In the genomic region with DNA sequence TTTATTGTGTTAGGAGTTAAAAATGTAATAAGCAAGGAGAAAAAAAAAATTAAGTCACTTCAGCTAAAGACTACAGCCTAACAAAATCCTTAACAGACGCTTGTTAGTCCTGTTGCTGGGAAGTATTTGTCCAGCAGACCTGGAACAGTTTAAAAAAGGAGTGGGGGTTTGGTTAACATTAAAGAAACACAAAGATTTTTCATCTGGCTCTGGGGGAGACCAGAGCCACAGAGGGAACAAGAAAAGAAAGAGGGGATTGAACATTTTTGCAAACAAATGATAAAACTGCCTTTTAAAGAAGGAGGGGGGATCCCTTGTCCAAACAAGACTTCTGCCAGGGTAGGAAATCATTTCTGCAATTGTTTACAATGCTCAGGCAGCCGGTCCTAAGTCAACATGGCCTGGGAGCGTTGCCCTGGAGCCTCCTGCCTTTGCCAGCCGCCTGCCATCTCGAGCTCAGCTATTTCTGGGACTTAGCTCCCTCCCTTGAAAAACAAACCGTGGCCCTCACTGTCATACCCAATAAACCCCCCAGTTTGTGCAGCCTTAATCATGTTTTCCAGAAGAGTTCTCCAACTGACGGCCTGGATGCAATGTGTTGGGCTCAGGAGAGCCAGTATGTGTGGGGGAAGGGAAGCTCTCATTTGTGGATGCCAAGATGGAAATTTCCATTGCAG, we compare ENCODE assay signal across 9 cellular contexts.
DNase-seq lines count a peak whose midpoint lies in the region; ATAC-seq and TF ChIP-seq lines count a peak whose summit lies in the region.
"Had no signal": no experiment of that assay in that cellular context is flagged by ENCODE, and none has a peak within 500 bp of the region (broad histone marks: within the 10 kb centered on the region; RNA-seq: fewer than 3 reads in every experiment).

No MANE protein-coding gene starts in this region.

- 27 to 41% methylated on average over 7 of the region's 7 CpGs for WGBS in heart right ventricle, 2 donors

- H3K4me3 ChIP-seq in Peyer's patch = no peak overlapping the region
- H3K4me3 ChIP-seq in heart right ventricle = no peak overlapping the region

- H3K4me3 Mint-ChIP-seq in HFFc6 = peak overlapping the region; percentile 43

- H3K27me3 Mint-ChIP-seq in HFFc6 (ENCODE audit: insufficient read depth) = peaks cover 7% of the 10 kb centered on the region

- H3K4me1 ChIP-seq in Peyer's patch (peaks cover 0 to 29% (median 0%) of the 10 kb centered on the region in 4 donors), heart right ventricle (peaks cover 4 to 45% (median 32%) of the 10 kb centered on the region in 9 donors)

- H3K27me3 ChIP-seq in Peyer's patch (no peaks in the 10 kb centered on the region), heart right ventricle (no peaks in the 10 kb centered on the region)

- intact Hi-C loops in heart right ventricle (cut with DNase I) = loop anchor here in 2 of 10 donors (2.0 to 10.0 kb wide), 3 partner anchors 29 to 137 kb away; partner anchors contain the start of gene PIAS1 (in 1 of the 2)

- TF ChIP-seq CTCF in HFFc6 (IDR thresholded peaks at IDR 0.05) = no peak
- TF ChIP-seq CTCF in Peyer's patch (IDR thresholded peaks at IDR 0.05) = no peak
- TF ChIP-seq CTCF in heart right ventricle (IDR thresholded peaks at IDR 0.05) = no peak

- ATAC-seq in heart right ventricle = peak; percentile 43 to 79 (median 70)
- ATAC-seq in HG02973 (IDR thresholded peaks at IDR 0.05; ENCODE audit: unreplicated experiment) = no peak
- no peak for ATAC-seq in GM21576 (IDR thresholded peaks at IDR 0.05; ENCODE audit: unreplicated experiment)

- no peak for TF ChIP-seq POLR2A in Peyer's patch (IDR thresholded peaks at IDR 0.05)

- H3K9me3 ChIP-seq in Peyer's patch (no peaks in the 10 kb centered on the region), heart right ventricle (peaks cover 0 to 16% (median 0%) of the 10 kb centered on the region in 11 donors)

- H3K9me3 Mint-ChIP-seq in HFFc6 = peaks cover 9% of the 10 kb centered on the region

- peaks cover 5% of the 10 kb centered on the region; the same call in 1 of the 2 replicates for H3K36me3 Mint-ChIP-seq in HFFc6 (ENCODE audit: low read depth)

- H3K27ac ChIP-seq in Peyer's patch (peak overlapping the region; percentile 37 to 77 (median 58)), heart right ventricle (peak overlapping the region; percentile 15 to 91 (median 78))

- peaks cover 38% of the 10 kb centered on the region for H3K4me1 Mint-ChIP-seq in HFFc6 (ENCODE audit: low read depth)

- DNase-seq in HFFc6 (no peak), Peyer's patch (peak in 2 of 3 donors; percentile 61 to 75), heart right ventricle (peak; percentile 43 to 56), retina (peak; percentile 65)
- DNase-seq in activated CD4-positive, alpha-beta T cell treated with anti-CD3 and anti-CD28 coated beads for 48 hours = no peak
- DNase-seq in activated CD4-positive, alpha-beta T cell treated with anti-CD3 and anti-CD28 coated beads, Interleukin-2, amount 50 U/mL, for 48 hours = no peak
- DNase-seq: dermis blood vessel endothelial cell had no signal

- H3K36me3 ChIP-seq in Peyer's patch = no peaks in the 10 kb centered on the region
- no peaks in the 10 kb centered on the region for H3K36me3 ChIP-seq in heart right ventricle

- peak overlapping the region; percentile 55; the same call in 1 of the 2 replicates for H3K27ac Mint-ChIP-seq in HFFc6

Comparison
In these comparisons a context has a peak if more than half of its experiments do, and no peak if none do; other contexts are left out.
1. DNase-seq: peak in Peyer's patch (2 of 3), heart right ventricle (2 of 2) and retina (single experiment); none in HFFc6 (single experiment), activated CD4-positive, alpha-beta T cell treated with anti-CD3 and anti-CD28 coated beads for 48 hours (single experiment) and activated CD4-positive, alpha-beta T cell treated with anti-CD3 and anti-CD28 coated beads, Interleukin-2, amount 50 U/mL, for 48 hours (0 of 2).
2. ATAC-seq: peak in heart right ventricle (8 of 8); none in HG02973 (single experiment) and GM21576 (single experiment).